9 cellular contexts compared by ENCODE assay signal in the genomic region with DNA sequence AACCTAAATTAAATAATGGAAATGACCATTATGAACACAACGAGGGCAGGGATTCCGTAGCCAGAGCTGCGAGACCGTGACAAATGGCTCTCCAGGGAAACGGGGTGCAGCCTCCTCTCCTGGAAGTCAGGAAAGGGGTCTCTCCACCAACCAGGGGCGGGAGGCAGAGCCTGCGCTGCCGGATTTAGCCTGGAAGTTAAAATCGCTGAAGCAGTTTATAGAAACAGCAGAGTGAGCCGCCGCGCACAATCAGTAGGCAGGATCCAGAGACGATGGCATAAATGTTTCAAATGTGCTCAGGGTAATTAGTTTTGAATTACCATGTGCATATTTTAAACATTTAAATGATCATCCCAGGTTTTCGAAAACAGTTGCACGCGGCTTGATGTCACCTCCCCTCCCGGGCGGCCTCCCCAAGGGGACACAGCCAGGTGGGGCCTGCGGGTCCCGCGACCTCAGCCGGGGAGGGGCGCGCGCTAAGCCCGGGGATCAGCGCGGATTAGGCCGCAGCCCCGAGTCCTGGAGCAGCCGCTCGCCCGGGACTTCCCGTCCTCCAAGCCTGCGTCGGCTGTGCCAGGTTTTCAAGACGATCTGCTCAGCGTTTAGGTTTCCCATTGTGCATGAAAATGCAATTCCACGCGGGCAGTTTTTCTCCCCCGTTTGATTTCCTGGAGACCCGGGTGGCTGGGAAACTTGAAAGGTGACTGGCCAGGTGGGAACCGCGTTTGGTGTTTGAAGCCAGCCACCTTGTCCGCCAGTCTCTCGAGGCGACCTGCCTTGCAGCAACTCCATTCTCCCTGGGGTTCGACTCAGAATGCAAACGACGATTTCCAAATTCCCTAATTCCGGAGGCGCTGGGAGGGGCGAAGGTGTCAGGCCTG.
DNase-seq lines count a peak whose midpoint lies in the region; ATAC-seq and TF ChIP-seq lines count a peak whose summit lies in the region.
"Had no signal": no experiment of that assay in that cellular context is flagged by ENCODE, and none has a peak within 500 bp of the region (broad histone marks: within the 10 kb centered on the region; RNA-seq: fewer than 3 reads in every experiment).

No MANE protein-coding gene starts in this region.

- H3K36me3 ChIP-seq in psoas muscle (ENCODE audit: insufficient read depth in 1 of 2, low read depth in 1 of 2): no peaks in the 10 kb centered on the region

- peaks cover 67% of the 10 kb centered on the region for H3K27me3 Mint-ChIP-seq in T-helper 2 cell treated with Interferon-gamma antibody and Interleukin-4, amounts not matched to agents 5 μg/mL and 100 μg/mL, for 36 hours (ENCODE audit: low read depth)

- DNase-seq in GM03348 (ENCODE audit: low spot score) (peak; percentile 69), fibroblast of peridontal ligament (ENCODE audit: extremely low read depth) (peak; percentile 37), psoas muscle (peak; percentile 27 to 57), NCI-H2107 (lab: John Stamatoyannopoulos, UW) (no peak), NCI-H2227 treated with DMSO at 0.1 percent for 48 hours (lab: John Stamatoyannopoulos, UW) (no peak)
- DNase-seq in T-helper 2 cell treated with Interferon-gamma antibody and Interleukin-4, amounts not matched to agents 5 μg/mL and 100 μg/mL, for 36 hours (ENCODE audit: low spot score): no peak

- no peaks in the 10 kb centered on the region for H3K9me3 ChIP-seq in psoas muscle

- H3K4me1 ChIP-seq in psoas muscle: peaks cover 35% of the 10 kb centered on the region

- no peak for TF ChIP-seq CTCF in psoas muscle (IDR thresholded peaks at IDR 0.05)

- no peak overlapping the region for H3K27ac Mint-ChIP-seq in T-helper 2 cell treated with Interferon-gamma antibody and Interleukin-4, amounts not matched to agents 5 μg/mL and 100 μg/mL, for 36 hours
- H3K27ac Mint-ChIP-seq: natural killer cell treated with Interleukin-12 subunit alpha and Interleukin-12 subunit beta and Interleukin-15 and Interleukin-18, amount 100 ng/mL, for 72 hours had no signal

- no peaks in the 10 kb centered on the region for H3K9me3 Mint-ChIP-seq in T-helper 2 cell treated with Interferon-gamma antibody and Interleukin-4, amounts not matched to agents 5 μg/mL and 100 μg/mL, for 36 hours
- H3K9me3 Mint-ChIP-seq: natural killer cell treated with Interleukin-12 subunit alpha and Interleukin-12 subunit beta and Interleukin-15 and Interleukin-18, amount 100 ng/mL, for 72 hours had no signal

- ATAC-seq in psoas muscle: peak; percentile 43 to 71 (median 66)
- no peak for ATAC-seq in HG03565 (IDR thresholded peaks at IDR 0.05; ENCODE audit: unreplicated experiment)
- no peak for ATAC-seq in GM18870 (IDR thresholded peaks at IDR 0.05; ENCODE audit: unreplicated experiment)

- 2 to 4% (median 2%) methylated on average over 53 of the region's 53 CpGs for WGBS in psoas muscle, 3 donors

- H3K4me1 Mint-ChIP-seq in T-helper 2 cell treated with Interferon-gamma antibody and Interleukin-4, amounts not matched to agents 5 μg/mL and 100 μg/mL, for 36 hours (ENCODE audit: low read depth): peaks cover 15% of the 10 kb centered on the region

- H3K4me3 ChIP-seq in psoas muscle: peak overlapping the region; percentile 59

- H3K4me3 Mint-ChIP-seq in T-helper 2 cell treated with Interferon-gamma antibody and Interleukin-4, amounts not matched to agents 5 μg/mL and 100 μg/mL, for 36 hours: peak overlapping the region; percentile 49
- H3K4me3 Mint-ChIP-seq: natural killer cell treated with Interleukin-12 subunit alpha and Interleukin-12 subunit beta and Interleukin-15 and Interleukin-18, amount 100 ng/mL, for 72 hours had no signal

- H3K27me3 ChIP-seq in psoas muscle (ENCODE audit: insufficient read depth in 3 of 3, low read length in 2 of 3): no peaks in the 10 kb centered on the region

- no peaks in the 10 kb centered on the region for H3K36me3 Mint-ChIP-seq in T-helper 2 cell treated with Interferon-gamma antibody and Interleukin-4, amounts not matched to agents 5 μg/mL and 100 μg/mL, for 36 hours (ENCODE audit: low read depth)
- H3K36me3 Mint-ChIP-seq: natural killer cell treated with Interleukin-12 subunit alpha and Interleukin-12 subunit beta and Interleukin-15 and Interleukin-18, amount 100 ng/mL, for 72 hours had no signal

- intact Hi-C loops in psoas muscle (cut with DNase I): loop anchor here (1.0 to 2.0 kb wide), 2 partner anchors 118 to 119 kb away; no protein-coding TSS in a partner anchor

- peak overlapping the region; percentile 42 for H3K27ac ChIP-seq in psoas muscle

Comparison
In these comparisons a context has a peak if more than half of its experiments do, and no peak if none do; other contexts are left out.
1. DNase-seq: peak in GM03348 (single experiment), fibroblast of peridontal ligament (single experiment) and psoas muscle (2 of 2); none in T-helper 2 cell treated with Interferon-gamma antibody and Interleukin-4, amounts not matched to agents 5 μg/mL and 100 μg/mL, for 36 hours (single experiment), NCI-H2107 (single experiment) and NCI-H2227 treated with DMSO at 0.1 percent for 48 hours (single experiment).
2. ATAC-seq: peak in psoas muscle (4 of 4); none in HG03565 (single experiment) and GM18870 (single experiment).